8 cellular contexts compared by ENCODE assay signal in genomic region chr10:18651324-18652007, GRCh38. TPM values are rescaled to one million over a fixed set of nuclear protein-coding genes. Genes with fewer than 3 reads are reported as not detected.
DNase-seq lines count a peak whose midpoint lies in the region; ATAC-seq, FAIRE-seq and TF ChIP-seq lines count a peak whose summit lies in the region.

Gene NSUN6 (minus strand): TSS chr10:18651587. CDS start chr10:18651203, 384 bp downstream.

- no peaks in the 10 kb centered on the region; a peak in 2 of 7 replicates for H3K4me1 ChIP-seq in H1 (replicated peaks in 1 of 4; ENCODE audit: control insufficient read depth in 3 of 4, insufficient read depth in 4 of 4, low read length in 3 of 4)
- H3K4me1 ChIP-seq in mesenchymal stem cell (ENCODE audit: control insufficient read depth, insufficient read depth, low read depth, low read length) = no peaks in the 10 kb centered on the region

- POLR2A ChIA-PET in H1 (lab: Charles Lee; ENCODE audit: partially characterized antibody) = interaction anchor here (1.2 kb wide), 1 partner anchor 35 kb away, joined by 3 read pairs; no protein-coding TSS in a partner anchor

- 3% methylated on average over 36 of the region's 39 CpGs; no CpG with 5 or more reads in 1 of the 2 experiments for WGBS in H1 (ENCODE audit: extremely low coverage in 1 of 2, insufficient coverage in 1 of 2, insufficient read length in 1 of 2, insufficient replicate concordance in 2 of 2, low coverage in 1 of 2, low lambda C conversion rate in 2 of 2, missing lambda C conversion rate in 1 of 2), 2 experiments
- WGBS in mesenchymal stem cell = under 1% methylated on average over 39 of the region's 39 CpGs

- H3K36me3 ChIP-seq in H1 (ENCODE audit: control insufficient read depth in 2 of 4, insufficient read depth in 4 of 4, low read length in 3 of 4) (peaks cover 0 to 13% (median 0%) of the 10 kb centered on the region in 4 experiments; a peak in 2 of 8 replicates), mesenchymal stem cell (ENCODE audit: control insufficient read depth in 1 of 2, insufficient read depth in 2 of 2, low read depth in 1 of 2, low read length in 2 of 2) (peaks cover 2 to 3% of the 10 kb centered on the region in 2 experiments)

- H3K4me3 ChIP-seq in H1 (ENCODE audit: extremely low read depth in 1 of 4, insufficient read depth in 2 of 4, low read depth in 3 of 4, low read length in 4 of 4) (peak within 1 kb of the TSS; percentile 78 to 92 (median 86)), mesenchymal stem cell (ENCODE audit: insufficient read depth in 1 of 2, low read depth in 1 of 2, low read length in 2 of 2) (peak within 1 kb of the TSS; percentile 67 to 90)

- H3K23ac ChIP-seq in H1 (ENCODE audit: insufficient read length) = no peak within 1 kb of the TSS
- no peak within 1 kb of the TSS for H3K23ac ChIP-seq in mesenchymal stem cell (ENCODE audit: low read length in 2 of 2)

- H2AK5ac ChIP-seq in H1 (ENCODE audit: low read depth, low read length) (no peak within 1 kb of the TSS), mesenchymal stem cell (ENCODE audit: low read length, severe bottlenecking) (no peak within 1 kb of the TSS)

- no peak for TF ChIP-seq RAD21 in H1 (IDR thresholded peaks at IDR 0.05 in 1 of 2, conservative IDR thresholded peaks at IDR 0.05 in 1 of 2; ENCODE audit: low read depth in 2 of 2, low read length in 2 of 2)

- H4K8ac ChIP-seq in H1 (ENCODE audit: extremely low read depth, insufficient read depth, low read length) (no peak within 1 kb of the TSS), mesenchymal stem cell (ENCODE audit: low read length) (peak within 1 kb of the TSS; percentile 97)

- H3K79me2 ChIP-seq in H1 (ENCODE audit: control insufficient read depth in 1 of 2, insufficient read depth in 2 of 2, low read length in 2 of 2) = peaks cover 0 to 36% of the 10 kb centered on the region in 2 experiments; a peak in 2 of 4 replicates

- peak; percentile 52 for FAIRE-seq in H1 (lab: Jason Lieb, UNC)

- H3K14ac ChIP-seq in H1 (ENCODE audit: insufficient read length) = no peak within 1 kb of the TSS
- no peak within 1 kb of the TSS for H3K14ac ChIP-seq in mesenchymal stem cell (ENCODE audit: low read length in 2 of 2)

- H3K56ac ChIP-seq in H1 (replicated peaks; ENCODE audit: insufficient read length, low read depth, low read length) = peak within 1 kb of the TSS; percentile 88

- H3K4ac ChIP-seq in H1 (replicated peaks; ENCODE audit: insufficient read length, low read depth, low read length) (peak within 1 kb of the TSS; percentile 2), mesenchymal stem cell (ENCODE audit: low read depth in 1 of 2, low read length in 2 of 2) (peak within 1 kb of the TSS; percentile 24 to 90)

- H3K4me2 ChIP-seq in H1 (ENCODE audit: insufficient read depth in 1 of 2, low read depth in 2 of 2, low read length in 2 of 2) = peak within 1 kb of the TSS; percentile 80 to 81
- H3K4me2 ChIP-seq in mesenchymal stem cell (ENCODE audit: low read length, poor library complexity, severe bottlenecking) = peak within 1 kb of the TSS; percentile 86

- no peak within 1 kb of the TSS for H2BK12ac ChIP-seq in H1 (ENCODE audit: low read depth, low read length)
- H2BK12ac ChIP-seq in mesenchymal stem cell (ENCODE audit: low read length in 2 of 2) = no peak within 1 kb of the TSS

- H2BK20ac ChIP-seq in H1 (ENCODE audit: low read length) = no peak within 1 kb of the TSS

- TF ChIP-seq CTCF in H1 (IDR thresholded peaks at IDR 0.05; ENCODE audit: control extremely low read depth in 1 of 3, insufficient read depth in 1 of 3, low read depth in 1 of 3, low read length in 3 of 3) = no peak

- no peaks in the 10 kb centered on the region for H3K27me3 ChIP-seq in H1 (replicated peaks in 1 of 4; ENCODE audit: control insufficient read depth in 3 of 4, extremely low read depth in 1 of 4, insufficient read depth in 3 of 4, low read length in 3 of 4)
- no peaks in the 10 kb centered on the region for H3K27me3 ChIP-seq in mesenchymal stem cell (ENCODE audit: control insufficient read depth in 1 of 2, insufficient read depth in 1 of 2, low read length in 2 of 2)

- H2BK120ac ChIP-seq in H1 (replicated peaks; ENCODE audit: low read depth, low read length) (no peak within 1 kb of the TSS), mesenchymal stem cell (ENCODE audit: low read depth, low read length) (peak within 1 kb of the TSS; percentile 42)

- peak within 1 kb of the TSS; percentile 76; the same call in 1 of the 2 replicates for H2AFZ ChIP-seq in H1 (ENCODE audit: low read length)
- H2AFZ ChIP-seq in mesenchymal stem cell (ENCODE audit: low read depth, low read length) = peak within 1 kb of the TSS; percentile 57

- peak within 1 kb of the TSS; percentile 61 to 73 (median 72) for H3K9ac ChIP-seq in H1 (replicated peaks in 1 of 4; ENCODE audit: extremely low read depth in 1 of 4, low read depth in 3 of 4, low read length in 3 of 4)
- peak within 1 kb of the TSS; percentile 91 for H3K9ac ChIP-seq in mesenchymal stem cell (ENCODE audit: low read length)

- H4K5ac ChIP-seq in H1 (ENCODE audit: insufficient read length, low read depth, low read length) = peak within 1 kb of the TSS; percentile 25

- CTCF ChIA-PET in H1 (lab: Charles Lee; ENCODE audit: partially characterized antibody) = no interaction called here

- H3K79me1 ChIP-seq in H1 (ENCODE audit: low read depth, low read length) (no peaks in the 10 kb centered on the region), mesenchymal stem cell (replicated peaks; ENCODE audit: low read length, poor library complexity, severe bottlenecking) (peaks cover 9% of the 10 kb centered on the region)

- TF ChIP-seq POLR2A in H1 (IDR thresholded peaks at IDR 0.05; ENCODE audit: control extremely low read depth in 1 of 2, low read depth in 2 of 2, low read length in 2 of 2) = peak in 1 of 2 experiments; percentile 69; a peak in 2 of 3 replicates

- no peak within 1 kb of the TSS for H4K91ac ChIP-seq in H1 (replicated peaks; ENCODE audit: insufficient read length, low read length)
- no peak within 1 kb of the TSS for H4K91ac ChIP-seq in mesenchymal stem cell (ENCODE audit: low read length)

- H3K23me2 ChIP-seq in H1 (ENCODE audit: low read depth, low read length) = peaks cover 5% of the 10 kb centered on the region; the same call in 1 of the 2 replicates

- TF ChIP-seq EP300 in H1 (IDR thresholded peaks at IDR 0.05; ENCODE audit: borderline replicate concordance in 1 of 2, low read depth in 2 of 2, low read length in 2 of 2) = peak in 1 of 2 experiments; percentile 59; a peak in 1 of 3 replicates

- H3K18ac ChIP-seq in H1 (ENCODE audit: extremely low read depth, low read length) = 0 out of 2 replicates have a peak within 1 kb of the TSS, but pooled peaks have one; percentile 24
- peak within 1 kb of the TSS; percentile 19 to 52 for H3K18ac ChIP-seq in mesenchymal stem cell (ENCODE audit: low read depth in 1 of 2, low read length in 2 of 2)

- ATAC-seq in GM19455 (IDR thresholded peaks at IDR 0.05; ENCODE audit: unreplicated experiment) = peak; percentile 97

- H2BK5ac ChIP-seq in H1 (ENCODE audit: low read depth, low read length) (0 out of 2 replicates have a peak within 1 kb of the TSS, but pooled peaks have one; percentile 57), mesenchymal stem cell (ENCODE audit: low read depth, low read length, poor library complexity, severe bottlenecking) (no peak within 1 kb of the TSS)

- peak; percentile 72 for DNase-seq in CMK (ENCODE audit: low read depth)
- DNase-seq in HK-2 (ENCODE audit: unreplicated experiment) = peak; percentile 71
- peak; percentile 81 to 83 for DNase-seq in NOMO-1 (lab: John Stamatoyannopoulos, UW; ENCODE audit: unreplicated experiment in 2 of 2)
- DNase-seq in activated CD8-positive, alpha-beta memory T cell treated with anti-CD3 and anti-CD28 coated beads for 4 hours (ENCODE audit: low read depth in 2 of 2) = peak; percentile 91 to 92
- peak; percentile 50 to 93 for DNase-seq in H1 (ENCODE audit: low read depth in 1 of 2, low spot score in 2 of 2)
- peak; percentile 93 for DNase-seq in mesenchymal stem cell
- peak; percentile 85 for DNase-seq in stimulated activated CD8-positive, alpha-beta memory T cell treated with anti-CD3 and anti-CD28 coated beads, Interleukin-15, amount 100 ng/mL, for 24 hours (ENCODE audit: low read depth)

- H4K20me1 ChIP-seq in H1 (replicated peaks in 1 of 2; ENCODE audit: control insufficient read depth in 1 of 2, insufficient read depth in 2 of 2, low read length in 2 of 2) = no peaks in the 10 kb centered on the region

- H2BK15ac ChIP-seq in H1 (ENCODE audit: low read length) (no peak within 1 kb of the TSS), mesenchymal stem cell (ENCODE audit: low read depth, poor library complexity, severe bottlenecking) (no peak within 1 kb of the TSS)

- H3K27ac ChIP-seq in H1 (ENCODE audit: low read depth, low read length) = no peak within 1 kb of the TSS; the same call in 1 of the 2 replicates
- H3K27ac ChIP-seq in mesenchymal stem cell (ENCODE audit: low read length, poor library complexity, severe bottlenecking) = peak within 1 kb of the TSS; percentile 27

- H3K9me3 ChIP-seq in H1 (ENCODE audit: insufficient read depth in 2 of 2, low read depth in 1 of 2, low read length in 1 of 2) (no peaks in the 10 kb centered on the region), mesenchymal stem cell (ENCODE audit: control insufficient read depth, low read length) (no peaks in the 10 kb centered on the region)

TF ChIP-seq in H1, 55 proteins besides CTCF, POLR2A, EP300 and RAD21 (continues in another document):
- peak; percentile 75 for TF ChIP-seq PHF8 (conservative IDR thresholded peaks at IDR 0.05; ENCODE audit: low read depth, low read length)
- TF ChIP-seq MAX (IDR thresholded peaks at IDR 0.05) = peak; percentile 81
- peak; percentile 66; the same call in 1 of the 2 replicates for TF ChIP-seq SP1 (IDR thresholded peaks at IDR 0.05; ENCODE audit: low read depth, low read length)
- TF ChIP-seq BACH1 (IDR thresholded peaks at IDR 0.05; ENCODE audit: low read length) = peak; percentile 86; the same call in 1 of the 2 replicates
- TF ChIP-seq TCF12 (IDR thresholded peaks at IDR 0.05; ENCODE audit: low read depth, low read length) = 0 out of 2 replicates have a peak, but pooled peaks have one; percentile 60
- TF ChIP-seq SRF (IDR thresholded peaks at IDR 0.05; ENCODE audit: low read depth, low read length) = peak; percentile 74

RNA-seq across cellular contexts. Expression of gene NSUN6, which starts in this region (rescaled TPM):
- 12.9 and 14.4 TPM in 2 replicates for total RNA-seq in H1 (2021; fragmentation: NEBNext Ultra II Directional; extraction: Animal tissue kit (Norgen Biotek cat#: 25700))
- 4.7 and 5.9 TPM in 2 replicates for polyA plus RNA-seq in H1 (2011; rRNA removed)
- 7.8 TPM for polyA plus RNA-seq in H1 (2011; cell fraction: cytosol; rRNA removed)
- 4.7 TPM for polyA plus RNA-seq in H1 (2011; cell fraction: nucleus; rRNA removed)
- 7.5 to 11.4 TPM (median 8.0 TPM) in 4 replicates for polyA plus RNA-seq in H1 (2012, experiment 1 of 2)
- 0.56 TPM for polyA plus RNA-seq in H1 (2012, experiment 2 of 2)
- polyA plus RNA-seq in H1 (2013, experiment 1 of 2) = 13.9 TPM
- 11.5 TPM for polyA plus RNA-seq in H1 (2013, experiment 2 of 2)
- polyA minus RNA-seq in H1 (2011; rRNA and poly(A)+ RNA removed) = 11.4 and 14.3 TPM in 2 replicates
- 7.9 TPM for polyA minus RNA-seq in H1 (2011; cell fraction: cytosol; rRNA and poly(A)+ RNA removed)
- 30.2 TPM for polyA minus RNA-seq in H1 (2011; cell fraction: nucleus; rRNA and poly(A)+ RNA removed)
- 3.4 TPM for polyA plus RNA-seq in mesenchymal stem cell (2013, experiment 1 of 2)
- polyA plus RNA-seq in mesenchymal stem cell (2013, experiment 2 of 2) = 3.3 TPM
